ENCODE assay signal across 1 cellular context in the genomic region with DNA sequence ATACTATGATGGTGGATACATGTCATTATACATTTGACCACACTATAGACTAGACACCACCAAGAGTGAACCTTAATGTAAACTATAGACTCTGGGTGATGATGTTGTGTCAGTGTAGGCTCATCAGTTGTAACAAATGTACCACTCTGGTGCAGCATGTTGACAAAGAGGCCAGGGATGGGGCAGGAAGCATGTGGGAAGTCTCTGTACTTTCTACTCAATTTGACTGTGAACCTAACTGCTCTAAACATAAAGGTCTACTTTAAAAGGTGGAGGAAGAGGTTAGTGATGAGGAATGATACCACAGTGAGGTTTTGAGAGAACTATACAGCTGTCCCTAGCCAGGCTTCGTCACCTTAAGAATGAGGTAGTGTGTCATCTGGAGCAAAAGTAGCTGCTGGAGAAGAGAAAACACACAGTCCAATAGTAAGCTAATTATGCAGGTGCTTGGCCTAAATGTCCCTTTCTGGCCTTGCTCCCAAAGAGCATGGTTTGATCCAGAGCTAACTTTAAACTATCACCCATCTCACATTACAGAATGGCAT.
TF ChIP-seq lines count a peak whose summit lies in the region.

No MANE protein-coding gene starts in this region.

TF ChIP-seq in WTC11, 78 proteins besides CTCF, POLR2A, EP300 and RAD21 (continued from another document):
- TF ChIP-seq, protein P1, sequence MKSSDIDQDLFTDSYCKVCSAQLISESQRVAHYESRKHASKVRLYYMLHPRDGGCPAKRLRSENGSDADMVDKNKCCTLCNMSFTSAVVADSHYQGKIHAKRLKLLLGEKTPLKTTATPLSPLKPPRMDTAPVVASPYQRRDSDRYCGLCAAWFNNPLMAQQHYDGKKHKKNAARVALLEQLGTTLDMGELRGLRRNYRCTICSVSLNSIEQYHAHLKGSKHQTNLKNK (CRISPR knock-in tag; IDR thresholded peaks at IDR 0.05), result no peak
- TF ChIP-seq, protein P2, sequence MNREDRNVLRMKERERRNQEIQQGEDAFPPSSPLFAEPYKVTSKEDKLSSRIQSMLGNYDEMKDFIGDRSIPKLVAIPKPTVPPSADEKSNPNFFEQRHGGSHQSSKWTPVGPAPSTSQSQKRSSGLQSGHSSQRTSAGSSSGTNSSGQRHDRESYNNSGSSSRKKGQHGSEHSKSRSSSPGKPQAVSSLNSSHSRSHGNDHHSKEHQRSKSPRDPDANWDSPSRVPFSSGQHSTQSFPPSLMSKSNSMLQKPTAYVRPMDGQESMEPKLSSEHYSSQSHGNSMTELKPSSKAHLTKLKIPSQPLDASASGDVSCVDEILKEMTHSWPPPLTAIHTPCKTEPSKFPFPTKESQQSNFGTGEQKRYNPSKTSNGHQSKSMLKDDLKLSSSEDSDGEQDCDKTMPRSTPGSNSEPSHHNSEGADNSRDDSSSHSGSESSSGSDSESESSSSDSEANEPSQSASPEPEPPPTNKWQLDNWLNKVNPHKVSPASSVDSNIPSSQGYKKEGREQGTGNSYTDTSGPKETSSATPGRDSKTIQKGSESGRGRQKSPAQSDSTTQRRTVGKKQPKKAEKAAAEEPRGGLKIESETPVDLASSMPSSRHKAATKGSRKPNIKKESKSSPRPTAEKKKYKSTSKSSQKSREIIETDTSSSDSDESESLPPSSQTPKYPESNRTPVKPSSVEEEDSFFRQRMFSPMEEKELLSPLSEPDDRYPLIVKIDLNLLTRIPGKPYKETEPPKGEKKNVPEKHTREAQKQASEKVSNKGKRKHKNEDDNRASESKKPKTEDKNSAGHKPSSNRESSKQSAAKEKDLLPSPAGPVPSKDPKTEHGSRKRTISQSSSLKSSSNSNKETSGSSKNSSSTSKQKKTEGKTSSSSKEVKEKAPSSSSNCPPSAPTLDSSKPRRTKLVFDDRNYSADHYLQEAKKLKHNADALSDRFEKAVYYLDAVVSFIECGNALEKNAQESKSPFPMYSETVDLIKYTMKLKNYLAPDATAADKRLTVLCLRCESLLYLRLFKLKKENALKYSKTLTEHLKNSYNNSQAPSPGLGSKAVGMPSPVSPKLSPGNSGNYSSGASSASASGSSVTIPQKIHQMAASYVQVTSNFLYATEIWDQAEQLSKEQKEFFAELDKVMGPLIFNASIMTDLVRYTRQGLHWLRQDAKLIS (CRISPR knock-in tag; IDR thresholded peaks at IDR 0.05; ENCODE audit: borderline replicate concordance), result no peak
- TF ChIP-seq, protein P3, sequence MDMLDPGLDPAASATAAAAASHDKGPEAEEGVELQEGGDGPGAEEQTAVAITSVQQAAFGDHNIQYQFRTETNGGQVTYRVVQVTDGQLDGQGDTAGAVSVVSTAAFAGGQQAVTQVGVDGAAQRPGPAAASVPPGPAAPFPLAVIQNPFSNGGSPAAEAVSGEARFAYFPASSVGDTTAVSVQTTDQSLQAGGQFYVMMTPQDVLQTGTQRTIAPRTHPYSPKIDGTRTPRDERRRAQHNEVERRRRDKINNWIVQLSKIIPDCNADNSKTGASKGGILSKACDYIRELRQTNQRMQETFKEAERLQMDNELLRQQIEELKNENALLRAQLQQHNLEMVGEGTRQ (CRISPR knock-in tag; IDR thresholded peaks at IDR 0.05), result no peak
- TF ChIP-seq CREB1 (CRISPR knock-in tag; IDR thresholded peaks at IDR 0.05) (no peak), NFYB (CRISPR knock-in tag; conservative IDR thresholded peaks at IDR 0.05; ENCODE audit: low read depth) (no peak), ZNF138 (CRISPR knock-in tag; conservative IDR thresholded peaks at IDR 0.05) (no peak)
- TF ChIP-seq, protein P4, sequence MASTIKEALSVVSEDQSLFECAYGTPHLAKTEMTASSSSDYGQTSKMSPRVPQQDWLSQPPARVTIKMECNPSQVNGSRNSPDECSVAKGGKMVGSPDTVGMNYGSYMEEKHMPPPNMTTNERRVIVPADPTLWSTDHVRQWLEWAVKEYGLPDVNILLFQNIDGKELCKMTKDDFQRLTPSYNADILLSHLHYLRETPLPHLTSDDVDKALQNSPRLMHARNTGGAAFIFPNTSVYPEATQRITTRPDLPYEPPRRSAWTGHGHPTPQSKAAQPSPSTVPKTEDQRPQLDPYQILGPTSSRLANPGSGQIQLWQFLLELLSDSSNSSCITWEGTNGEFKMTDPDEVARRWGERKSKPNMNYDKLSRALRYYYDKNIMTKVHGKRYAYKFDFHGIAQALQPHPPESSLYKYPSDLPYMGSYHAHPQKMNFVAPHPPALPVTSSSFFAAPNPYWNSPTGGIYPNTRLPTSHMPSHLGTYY (CRISPR knock-in tag; IDR thresholded peaks at IDR 0.05), result no peak
- TF ChIP-seq, protein P5, sequence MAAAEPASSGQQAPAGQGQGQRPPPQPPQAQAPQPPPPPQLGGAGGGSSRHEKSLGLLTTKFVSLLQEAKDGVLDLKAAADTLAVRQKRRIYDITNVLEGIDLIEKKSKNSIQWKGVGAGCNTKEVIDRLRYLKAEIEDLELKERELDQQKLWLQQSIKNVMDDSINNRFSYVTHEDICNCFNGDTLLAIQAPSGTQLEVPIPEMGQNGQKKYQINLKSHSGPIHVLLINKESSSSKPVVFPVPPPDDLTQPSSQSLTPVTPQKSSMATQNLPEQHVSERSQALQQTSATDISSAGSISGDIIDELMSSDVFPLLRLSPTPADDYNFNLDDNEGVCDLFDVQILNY (CRISPR knock-in tag; IDR thresholded peaks at IDR 0.05), result no peak
- TF ChIP-seq, protein P6, sequence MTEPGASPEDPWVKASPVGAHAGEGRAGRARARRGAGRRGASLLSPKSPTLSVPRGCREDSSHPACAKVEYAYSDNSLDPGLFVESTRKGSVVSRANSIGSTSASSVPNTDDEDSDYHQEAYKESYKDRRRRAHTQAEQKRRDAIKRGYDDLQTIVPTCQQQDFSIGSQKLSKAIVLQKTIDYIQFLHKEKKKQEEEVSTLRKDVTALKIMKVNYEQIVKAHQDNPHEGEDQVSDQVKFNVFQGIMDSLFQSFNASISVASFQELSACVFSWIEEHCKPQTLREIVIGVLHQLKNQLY (CRISPR knock-in tag; IDR thresholded peaks at IDR 0.05), result no peak
